1 cellular context compared by ENCODE assay signal in genomic region chr6:31113861-31114539, GRCh38.
TF ChIP-seq lines count a peak whose summit lies in the region.

No MANE protein-coding gene starts in this region.

TF ChIP-seq in endothelial cell of umbilical vein, 7 proteins besides CTCF, POLR2A, EP300 and RAD21:
- TF ChIP-seq, protein P1, sequence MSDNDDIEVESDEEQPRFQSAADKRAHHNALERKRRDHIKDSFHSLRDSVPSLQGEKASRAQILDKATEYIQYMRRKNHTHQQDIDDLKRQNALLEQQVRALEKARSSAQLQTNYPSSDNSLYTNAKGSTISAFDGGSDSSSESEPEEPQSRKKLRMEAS (IDR thresholded peaks at IDR 0.05; ENCODE audit: insufficient read depth, insufficient read length) = no peak
- TF ChIP-seq FOS (IDR thresholded peaks at IDR 0.05; ENCODE audit: borderline replicate concordance, insufficient read depth, low read length) = no peak
- no peak for TF ChIP-seq POLR2AphosphoS5 (IDR thresholded peaks at IDR 0.05; ENCODE audit: insufficient read depth, low read depth, low read length)
- no peak for TF ChIP-seq GATA2 (IDR thresholded peaks at IDR 0.05; ENCODE audit: insufficient read depth, insufficient read length, low read depth, low read length)
- no peak for TF ChIP-seq EZH2 (IDR thresholded peaks at IDR 0.05; ENCODE audit: borderline replicate concordance, low read depth, low read length, severe bottlenecking)
- TF ChIP-seq MYC (IDR thresholded peaks at IDR 0.05; ENCODE audit: low read depth, low read length) = no peak
- TF ChIP-seq JUN (IDR thresholded peaks at IDR 0.05; ENCODE audit: borderline replicate concordance, insufficient read depth, insufficient read length, low read depth) = no peak
TF ChIP-seq in endothelial cell of umbilical vein: peak in this region for 0.
